ENCODE assay signal across 1 cellular context in the genomic region with DNA sequence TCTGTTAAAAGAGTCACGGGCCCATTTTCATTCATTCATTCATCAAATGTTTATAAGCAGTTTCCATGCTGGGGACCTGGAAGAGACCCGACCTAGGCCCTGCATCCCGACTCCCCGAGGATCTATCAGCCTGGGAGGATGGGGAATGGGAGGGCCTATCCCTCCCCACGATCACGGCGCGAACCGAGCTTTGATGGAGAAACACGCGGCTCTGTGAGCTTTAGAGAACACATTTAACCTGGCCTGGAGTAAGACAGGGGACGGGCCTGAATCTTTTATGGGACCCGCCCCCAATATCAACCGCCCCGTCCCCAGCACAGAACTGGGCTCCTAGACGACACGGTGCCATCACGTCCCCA.
TF ChIP-seq lines count a peak whose summit lies in the region.

No MANE protein-coding gene starts in this region.

TF ChIP-seq in GM12878, 131 proteins besides CTCF, POLR2A, EP300 and RAD21:
- TF ChIP-seq ZNF217 (IDR thresholded peaks at IDR 0.05) (no peak), KAT2A (conservative IDR thresholded peaks at IDR 0.05; ENCODE audit: control insufficient read depth, low read depth, low read length) (no peak), BRCA1 (IDR thresholded peaks at IDR 0.05; ENCODE audit: low read depth, low read length) (no peak), SMAD5 (IDR thresholded peaks at IDR 0.05; ENCODE audit: low read depth) (no peak), ESRRA (IDR thresholded peaks at IDR 0.05; ENCODE audit: low read length) (no peak), ATF3 (IDR thresholded peaks at IDR 0.05; ENCODE audit: borderline replicate concordance, extremely low read depth, low read depth, low read length) (no peak), RFX5 (IDR thresholded peaks at IDR 0.05; ENCODE audit: low read depth, low read length) (no peak), YY1 (IDR thresholded peaks at IDR 0.05; ENCODE audit: low read depth, low read length) (no peak), HDGF (IDR thresholded peaks at IDR 0.05) (no peak), CHD1 (IDR thresholded peaks at IDR 0.05; ENCODE audit: low read depth, low read length) (no peak), TCF7 (IDR thresholded peaks at IDR 0.05; ENCODE audit: borderline replicate concordance) (no peak)
- TF ChIP-seq, protein P1, sequence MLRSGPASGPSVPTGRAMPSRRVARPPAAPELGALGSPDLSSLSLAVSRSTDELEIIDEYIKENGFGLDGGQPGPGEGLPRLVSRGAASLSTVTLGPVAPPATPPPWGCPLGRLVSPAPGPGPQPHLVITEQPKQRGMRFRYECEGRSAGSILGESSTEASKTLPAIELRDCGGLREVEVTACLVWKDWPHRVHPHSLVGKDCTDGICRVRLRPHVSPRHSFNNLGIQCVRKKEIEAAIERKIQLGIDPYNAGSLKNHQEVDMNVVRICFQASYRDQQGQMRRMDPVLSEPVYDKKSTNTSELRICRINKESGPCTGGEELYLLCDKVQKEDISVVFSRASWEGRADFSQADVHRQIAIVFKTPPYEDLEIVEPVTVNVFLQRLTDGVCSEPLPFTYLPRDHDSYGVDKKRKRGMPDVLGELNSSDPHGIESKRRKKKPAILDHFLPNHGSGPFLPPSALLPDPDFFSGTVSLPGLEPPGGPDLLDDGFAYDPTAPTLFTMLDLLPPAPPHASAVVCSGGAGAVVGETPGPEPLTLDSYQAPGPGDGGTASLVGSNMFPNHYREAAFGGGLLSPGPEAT (IDR thresholded peaks at IDR 0.05; ENCODE audit: low read depth): no peak
